In genomic region chr11:20015529-20016427, GRCh38 we compare ENCODE assay signal across 16 cellular contexts.
A peak's percentile ranks its signal among the peaks of the same experiment; 100 is the strongest.
DNase-seq lines count a peak whose midpoint lies in the region; ATAC-seq and TF ChIP-seq lines count a peak whose summit lies in the region.
"Had no signal": no experiment of that assay in that cellular context is flagged by ENCODE, and none has a peak within 500 bp of the region (broad histone marks: within the 10 kb centered on the region; RNA-seq: fewer than 3 reads in every experiment).

No MANE protein-coding gene starts in this region.

- H3K27me3 ChIP-seq in lower lobe of right lung (ENCODE audit: low read depth) = no peaks in the 10 kb centered on the region
- H3K27me3 ChIP-seq: dorsolateral prefrontal cortex, stomach had no signal

- intact Hi-C loops in mucosa of descending colon (cut with DNase I, micrococcal nuclease) (no loop called here), lower lobe of right lung (cut with DNase I) (no loop called here)
- intact Hi-C loops in activated T-helper 1 cell treated with anti-CD3 and anti-CD28 coated beads, Interleukin-12 subunit alpha, Interleukin-12 subunit beta, Interleukin-2, Interleukin-4 antibody, amounts not matched to agents 30 ng/mL and 10 ng/mL and 1 ng/mL, durations not matched to agents 14 hours and 24 hours and 36 hours (cut with micrococcal nuclease) = no loop called here

- H3K27me3 Mint-ChIP-seq in brain = peaks cover 3% of the 10 kb centered on the region
- peaks cover 4% of the 10 kb centered on the region for H3K27me3 Mint-ChIP-seq in activated T-helper 1 cell treated with anti-CD3 and anti-CD28 coated beads, Interleukin-12 subunit alpha, Interleukin-12 subunit beta, Interleukin-2, Interleukin-4 antibody, amounts not matched to agents 30 ng/mL and 10 ng/mL and 1 ng/mL, durations not matched to agents 14 hours and 24 hours and 36 hours (ENCODE audit: insufficient read depth)

- no peak for TF ChIP-seq CTCF in brain (conservative IDR thresholded peaks at IDR 0.05)
- TF ChIP-seq CTCF in mucosa of descending colon (IDR thresholded peaks at IDR 0.05) = no peak
- TF ChIP-seq CTCF in lower lobe of right lung (IDR thresholded peaks at IDR 0.05) = no peak

- no peaks in the 10 kb centered on the region for H3K36me3 ChIP-seq in mucosa of descending colon (ENCODE audit: low read depth)
- no peaks in the 10 kb centered on the region for H3K36me3 ChIP-seq in lower lobe of right lung
- H3K36me3 ChIP-seq: stomach had no signal

- ATAC-seq in mucosa of descending colon = no peak
- no peak for ATAC-seq in lower lobe of right lung
- no peak for ATAC-seq in GM18867 (IDR thresholded peaks at IDR 0.05; ENCODE audit: unreplicated experiment)
- ATAC-seq: SK-N-SH treated with all-trans-retinoic acid at 6 μM for 48 hours had no signal

- no peak overlapping the region for H3K27ac ChIP-seq in lower lobe of right lung
- H3K27ac ChIP-seq: dorsolateral prefrontal cortex, stomach had no signal

- DNase-seq in DMS 273 treated with DMSO at 0.1 percent for 48 hours (lab: John Stamatoyannopoulos, UW) = peak; percentile 10
- DNase-seq in NCI-H2196 (lab: John Stamatoyannopoulos, UW; ENCODE audit: unreplicated experiment) = peak; percentile 59
- peak; percentile 63 for DNase-seq in kidney tubule cell (ENCODE audit: low spot score)
- no peak for DNase-seq in mucosa of descending colon
- no peak for DNase-seq in lower lobe of right lung
- no peak for DNase-seq in activated T-helper 1 cell treated with anti-CD3 and anti-CD28 coated beads, Interleukin-12 subunit alpha, Interleukin-12 subunit beta, Interleukin-2, Interleukin-4 antibody, amounts not matched to agents 30 ng/mL and 10 ng/mL and 1 ng/mL, durations not matched to agents 14 hours and 24 hours and 36 hours (ENCODE audit: low spot score)
- DNase-seq: activated effector memory CD4-positive, alpha-beta T cell treated with Interleukin-2 at 50 U/mL for 16 hours; dorsolateral prefrontal cortex; H7; KG1; NCI-H146; nucleus accumbens; stomach had no signal

- H3K4me1 ChIP-seq in mucosa of descending colon (ENCODE audit: low read depth) = peaks cover 11% of the 10 kb centered on the region
- H3K4me1 ChIP-seq in lower lobe of right lung = no peaks in the 10 kb centered on the region

- H3K4me3 Mint-ChIP-seq in brain = no peak overlapping the region
- no peak overlapping the region for H3K4me3 Mint-ChIP-seq in activated T-helper 1 cell treated with anti-CD3 and anti-CD28 coated beads, Interleukin-12 subunit alpha, Interleukin-12 subunit beta, Interleukin-2, Interleukin-4 antibody, amounts not matched to agents 30 ng/mL and 10 ng/mL and 1 ng/mL, durations not matched to agents 14 hours and 24 hours and 36 hours

- peak overlapping the region in 3 of 5 experiments; percentile 32 to 68 (median 59) for H3K27ac Mint-ChIP-seq in brain
- H3K27ac Mint-ChIP-seq in activated T-helper 1 cell treated with anti-CD3 and anti-CD28 coated beads, Interleukin-12 subunit alpha, Interleukin-12 subunit beta, Interleukin-2, Interleukin-4 antibody, amounts not matched to agents 30 ng/mL and 10 ng/mL and 1 ng/mL, durations not matched to agents 14 hours and 24 hours and 36 hours = no peak overlapping the region

- H3K36me3 Mint-ChIP-seq in brain = no peaks in the 10 kb centered on the region
- H3K36me3 Mint-ChIP-seq in activated T-helper 1 cell treated with anti-CD3 and anti-CD28 coated beads, Interleukin-12 subunit alpha, Interleukin-12 subunit beta, Interleukin-2, Interleukin-4 antibody, amounts not matched to agents 30 ng/mL and 10 ng/mL and 1 ng/mL, durations not matched to agents 14 hours and 24 hours and 36 hours (ENCODE audit: low read depth) = no peaks in the 10 kb centered on the region

- peaks cover 35% of the 10 kb centered on the region for H3K4me1 Mint-ChIP-seq in brain
- no peaks in the 10 kb centered on the region for H3K4me1 Mint-ChIP-seq in activated T-helper 1 cell treated with anti-CD3 and anti-CD28 coated beads, Interleukin-12 subunit alpha, Interleukin-12 subunit beta, Interleukin-2, Interleukin-4 antibody, amounts not matched to agents 30 ng/mL and 10 ng/mL and 1 ng/mL, durations not matched to agents 14 hours and 24 hours and 36 hours (ENCODE audit: low read depth)

- H3K4me3 ChIP-seq in mucosa of descending colon = no peak overlapping the region
- H3K4me3 ChIP-seq in lower lobe of right lung = no peak overlapping the region
- H3K4me3 ChIP-seq: dorsolateral prefrontal cortex, stomach had no signal

- H3K9me3 Mint-ChIP-seq in brain = no peaks in the 10 kb centered on the region
- H3K9me3 Mint-ChIP-seq in activated T-helper 1 cell treated with anti-CD3 and anti-CD28 coated beads, Interleukin-12 subunit alpha, Interleukin-12 subunit beta, Interleukin-2, Interleukin-4 antibody, amounts not matched to agents 30 ng/mL and 10 ng/mL and 1 ng/mL, durations not matched to agents 14 hours and 24 hours and 36 hours = no peaks in the 10 kb centered on the region

- H3K9me3 ChIP-seq in mucosa of descending colon (no peaks in the 10 kb centered on the region), lower lobe of right lung (no peaks in the 10 kb centered on the region)
- H3K9me3 ChIP-seq: stomach had no signal

Comparison
In these comparisons a context has a peak if more than half of its experiments do, and no peak if none do; other contexts are left out.
1. DNase-seq: peak in DMS 273 treated with DMSO at 0.1 percent for 48 hours (single experiment), NCI-H2196 (single experiment) and kidney tubule cell (single experiment); none in mucosa of descending colon (0 of 3), lower lobe of right lung (single experiment) and activated T-helper 1 cell treated with anti-CD3 and anti-CD28 coated beads, Interleukin-12 subunit alpha, Interleukin-12 subunit beta, Interleukin-2, Interleukin-4 antibody, amounts not matched to agents 30 ng/mL and 10 ng/mL and 1 ng/mL, durations not matched to agents 14 hours and 24 hours and 36 hours (single experiment).